7 cellular contexts compared by ENCODE assay signal in genomic region chr2:76599732-76600368, GRCh38.
DNase-seq lines count a peak whose midpoint lies in the region; FAIRE-seq and TF ChIP-seq lines count a peak whose summit lies in the region.

No MANE protein-coding gene starts in this region.

- no peaks in the 10 kb centered on the region for H3K9me3 ChIP-seq in GM23248 (ENCODE audit: low read depth)

- H3K4me2 ChIP-seq in GM23248 (ENCODE audit: unreplicated experiment): no peak overlapping the region

- H3K4me1 ChIP-seq in GM23248 (ENCODE audit: insufficient read depth): no peaks in the 10 kb centered on the region

- no peak overlapping the region for H3K9ac ChIP-seq in GM23248

- peak; percentile 5 for FAIRE-seq in urothelium cell line (lab: Jason Lieb, UNC)

- no peaks in the 10 kb centered on the region for H3F3A ChIP-seq in GM23248 (ENCODE audit: insufficient read depth)

- WGBS in GM23248 (ENCODE audit: low coverage in 1 of 2, low lambda C conversion rate in 2 of 2, missing lambda C conversion rate in 2 of 2), 2 experiments: 4 to 7% methylated on average over 4 of the region's 4 CpGs

- peak; percentile 78 for TF ChIP-seq CTCF in GM12873 (IDR thresholded peaks at IDR 0.05; ENCODE audit: insufficient read depth, low read depth, low read length, missing control alignments)

- H3K36me3 ChIP-seq in GM23248 (ENCODE audit: low read depth): no peaks in the 10 kb centered on the region

- DNase-seq in GM23248 (peak; percentile 84), HuH-7.5 (ENCODE audit: low spot score) (peak; percentile 13), NOMO-1 (lab: John Stamatoyannopoulos, UW; ENCODE audit: unreplicated experiment in 2 of 2) (peak; percentile 21 to 70), caudate nucleus (lab: John Stamatoyannopoulos, UW) (peak in 46 of 61 donors; percentile 1 to 75 (median 22)), kidney tubule cell (ENCODE audit: low spot score) (peak; percentile 87), urothelium cell line (ENCODE audit: low spot score) (peak; percentile 80)

- no peaks in the 10 kb centered on the region for H3K79me2 ChIP-seq in GM23248 (ENCODE audit: insufficient read depth)

- in situ Hi-C loops in GM23248 (cut with MboI): loop anchor here (25.0 kb wide), 1 partner anchor 813 kb away; no protein-coding TSS in a partner anchor

- H3K4me3 ChIP-seq in GM23248: no peak overlapping the region

- no peaks in the 10 kb centered on the region for H3K9me2 ChIP-seq in GM23248 (ENCODE audit: insufficient read depth)

- no peaks in the 10 kb centered on the region for H4K20me1 ChIP-seq in GM23248 (ENCODE audit: insufficient read depth)

- no peak overlapping the region for H3K27ac ChIP-seq in GM23248
- H3K27ac ChIP-seq in caudate nucleus (ENCODE audit: low read depth, low read length): no peak overlapping the region

- H3K27me3 ChIP-seq in GM23248 (replicated peaks; ENCODE audit: insufficient read depth): no peaks in the 10 kb centered on the region

- H2AFZ ChIP-seq in GM23248: no peak overlapping the region

Comparison
In these comparisons a context has a peak if more than half of its experiments do, and no peak if none do; other contexts are left out.
1. DNase-seq: peak in every context shown above with its lines; median percentile 87 in kidney tubule cell; 84 in GM23248; 80 in urothelium cell line; 46 in NOMO-1; 22 in caudate nucleus; 13 in HuH-7.5.